9 cellular contexts compared by ENCODE assay signal in the genomic region with DNA sequence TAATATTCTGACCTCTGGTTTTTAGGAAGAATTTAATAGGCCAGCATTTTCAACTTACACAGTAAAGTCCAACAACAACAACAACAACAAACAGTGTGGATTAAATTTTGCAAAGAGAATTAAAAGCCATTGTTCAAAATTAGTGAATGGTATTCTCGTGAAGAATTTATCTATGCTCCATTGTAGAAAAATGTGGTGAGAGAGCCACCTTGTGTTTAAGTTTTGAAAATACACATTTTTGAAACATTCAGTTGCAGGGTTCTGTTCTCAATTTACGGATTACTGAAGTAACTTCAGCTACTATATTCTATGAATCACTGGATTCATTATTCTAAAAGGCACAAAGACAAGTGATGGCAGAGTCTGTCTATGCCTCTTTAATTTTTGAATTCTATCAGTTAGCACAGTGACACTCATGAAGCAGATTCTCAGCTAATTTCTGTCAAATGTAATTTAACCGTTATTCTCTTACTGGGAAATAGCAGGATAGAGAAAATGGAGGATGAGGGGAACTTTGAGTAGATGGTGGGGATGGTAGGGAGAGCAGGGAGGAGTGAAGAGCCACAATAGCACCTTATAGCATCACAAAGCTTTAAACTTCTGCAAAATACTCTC. TPM values are rescaled to one million over a fixed set of nuclear protein-coding genes. Genes with fewer than 3 reads are reported as not detected.
DNase-seq lines count a peak whose midpoint lies in the region; FAIRE-seq lines count a peak whose summit lies in the region.
"Had no signal": no experiment of that assay in that cellular context is flagged by ENCODE, and none has a peak within 500 bp of the region (broad histone marks: within the 10 kb centered on the region; RNA-seq: fewer than 3 reads in every experiment).

No MANE protein-coding gene starts in this region.

- H3K9me3 ChIP-seq in small intestine (ENCODE audit: control insufficient read depth, low read depth), result no peaks in the 10 kb centered on the region

- DNase-seq in NCI-H2107 treated with DMSO at 0.1 percent for 48 hours (lab: John Stamatoyannopoulos, UW; ENCODE audit: unreplicated experiment) (peak; percentile 27), NCI-H2107 (lab: John Stamatoyannopoulos, UW) (no peak), HPDE6-E6E7 (ENCODE audit: extremely low spot score) (peak; percentile 5), SK-MEL-5 (ENCODE audit: low read depth, low spot score) (peak; percentile 77), frontal cortex (ENCODE audit: low spot score in 2 of 2) (peak; percentile 2 to 15), small intestine (peak; percentile 7), ecto neural progenitor cell (ENCODE audit: low spot score) (no peak), G401 (ENCODE audit: low spot score) (no peak)

- H3K27me3 ChIP-seq in small intestine (ENCODE audit: control insufficient read depth in 2 of 2, insufficient read depth in 2 of 2, low read length in 2 of 2), result no peaks in the 10 kb centered on the region

- FAIRE-seq in frontal cortex (lab: Jason Lieb, UNC) (peak; percentile 95), small intestine (lab: Jason Lieb, UNC) (no peak)

- H3K4me1 ChIP-seq in small intestine (ENCODE audit: control insufficient read depth in 2 of 2, insufficient read depth in 1 of 2, low read depth in 1 of 2, low read length in 1 of 2), result no peaks in the 10 kb centered on the region

- in situ Hi-C loops in SK-MEL-5 (cut with HindIII; ENCODE audit: low pct_unique_long_range_greater_than_20kb, low sequenced_read_pairs), result no loop called here
- in situ Hi-C loops in G401 (cut with HindIII; ENCODE audit: low sequenced_read_pairs), result no loop called here

- H3K36me3 ChIP-seq in small intestine (ENCODE audit: control insufficient read depth in 2 of 2, insufficient read depth in 2 of 2, low read length in 2 of 2), result no peaks in the 10 kb centered on the region

- H3K4me3 ChIP-seq in small intestine (ENCODE audit: low read depth in 1 of 2, low read length in 2 of 2), result no peak overlapping the region

- WGBS in small intestine, 3 donors, result 23 to 37% (median 29%) methylated on average over 3 of the region's 3 CpGs

- no peak overlapping the region for H3K27ac ChIP-seq in small intestine (ENCODE audit: low read depth in 1 of 2, low read length in 1 of 2)

RNA-seq across cellular contexts. Expression of gene CCDC152, which starts 11.0 kb away (rescaled TPM):
- 0.45 and 0.92 TPM in 2 replicates for total RNA-seq in SK-MEL-5 (2014; rRNA removed; shearing (Covaris generic))
- polyA plus RNA-seq in SK-MEL-5 (2015; cell fraction: cytosol; rRNA removed), result 0.23 and 0.49 TPM in 2 replicates
- 0.37 and 0.79 TPM in 2 replicates for polyA plus RNA-seq in SK-MEL-5 (2015; cell fraction: nucleus; rRNA removed)
- total RNA-seq in frontal cortex, result 9.0 TPM
- 1 to 10 TPM; 1.6 to 4.1 (median 3.8) TPM for polyA plus RNA-seq in small intestine
- not detected in 2 replicates for total RNA-seq in G401 (2014; rRNA removed; shearing (Covaris generic))

RNA-seq across cellular contexts. Expression of gene SELENOP, which starts 44.1 kb away (rescaled TPM):
- total RNA-seq in SK-MEL-5 (2014; rRNA removed; shearing (Covaris generic)), result 5.3 and 7.2 TPM in 2 replicates
- 3.4 and 5.4 TPM in 2 replicates for polyA plus RNA-seq in SK-MEL-5 (2015; cell fraction: cytosol; rRNA removed)
- 1.3 and 1.9 TPM in 2 replicates for polyA plus RNA-seq in SK-MEL-5 (2015; cell fraction: nucleus; rRNA removed)
- 41.2 TPM for total RNA-seq in frontal cortex
- 100 to 1,000 TPM; 204 to 735 (median 705) TPM for polyA plus RNA-seq in small intestine
- 0.20 TPM in 1 of 2 replicates, not detected in the other for total RNA-seq in G401 (2014; rRNA removed; shearing (Covaris generic))
- total RNA-seq: activated CD8-positive, alpha-beta memory T cell treated with anti-CD3 and anti-CD28 coated beads for 36 hours had no signal

Comparison
In these comparisons a context has a peak if more than half of its experiments do, and no peak if none do; other contexts are left out.
1. DNase-seq: peak in NCI-H2107 treated with DMSO at 0.1 percent for 48 hours (single experiment), HPDE6-E6E7 (single experiment), SK-MEL-5 (single experiment), frontal cortex (2 of 2) and small intestine (single experiment); none in NCI-H2107 (single experiment), ecto neural progenitor cell (single experiment) and G401 (single experiment).